ENCODE assay signal across 16 cellular contexts in genomic region chr9:33155393-33155792, GRCh38. TPM values are rescaled to one million over a fixed set of nuclear protein-coding genes. Genes with fewer than 3 reads are reported as not detected.
DNase-seq lines count a peak whose midpoint lies in the region; ATAC-seq and TF ChIP-seq lines count a peak whose summit lies in the region.
"Had no signal": no experiment of that assay in that cellular context is flagged by ENCODE, and none has a peak within 500 bp of the region (broad histone marks: within the 10 kb centered on the region; RNA-seq: fewer than 3 reads in every experiment).

No MANE protein-coding gene starts in this region.

- CTCF ChIA-PET in activated CD8-positive, alpha-beta memory T cell treated with anti-CD3 and anti-CD28 coated beads, Interleukin-2, amount 10 ng/mL, durations not matched to agents 7 days and 5 days (lab: Charles Lee), result no interaction called here
- CTCF ChIA-PET in WTC11 (lab: Charles Lee), result interaction anchor here (0.7 kb wide), 1 partner anchor 18 kb away, joined by 3 read pairs; no protein-coding TSS in a partner anchor

- H3K27me3 Mint-ChIP-seq in stimulated activated naive CD8-positive, alpha-beta T cell treated with anti-CD3 and anti-CD28 coated beads, Interleukin-15, Interleukin-2, amounts not matched to agents 100 ng/mL and 50 ng/mL, for 24 hours, result no peaks in the 10 kb centered on the region
- no peaks in the 10 kb centered on the region for H3K27me3 Mint-ChIP-seq in stimulated activated naive CD8-positive, alpha-beta T cell treated with anti-CD3 and anti-CD28 coated beads, Interleukin-15, amount 100 ng/mL, for 72 hours
- H3K27me3 Mint-ChIP-seq in activated CD8-positive, alpha-beta memory T cell treated with anti-CD3 and anti-CD28 coated beads, Interleukin-2, amount 10 ng/mL, durations not matched to agents 7 days and 5 days, result no peaks in the 10 kb centered on the region
- H3K27me3 Mint-ChIP-seq in WTC11 (ENCODE audit: low read depth), result no peaks in the 10 kb centered on the region

- peaks cover 97% of the 10 kb centered on the region for H3K4me1 ChIP-seq in lower lobe of right lung

- no peaks in the 10 kb centered on the region for H3K36me3 ChIP-seq in lower lobe of right lung
- H3K36me3 ChIP-seq: heart left ventricle had no signal

- no peaks in the 10 kb centered on the region for H3K27me3 ChIP-seq in lower lobe of right lung (ENCODE audit: low read depth)
- H3K27me3 ChIP-seq: heart left ventricle had no signal

- ATAC-seq in stimulated activated naive CD8-positive, alpha-beta T cell treated with anti-CD3 and anti-CD28 coated beads, Interleukin-15, amount 100 ng/mL, for 72 hours, result no peak
- ATAC-seq in activated CD8-positive, alpha-beta memory T cell treated with anti-CD3 and anti-CD28 coated beads, Interleukin-2, amount 10 ng/mL, durations not matched to agents 7 days and 5 days, result no peak
- ATAC-seq in lower lobe of right lung, result no peak
- no peak for ATAC-seq in GM18907 (IDR thresholded peaks at IDR 0.05; ENCODE audit: unreplicated experiment)
- ATAC-seq in WTC11, result no peak
- no peak for ATAC-seq in GM21717 (IDR thresholded peaks at IDR 0.05; ENCODE audit: unreplicated experiment)
- ATAC-seq: heart left ventricle, Right ventricle myocardium inferior, sciatic nerve had no signal

- no peak overlapping the region for H3K4me3 Mint-ChIP-seq in stimulated activated naive CD8-positive, alpha-beta T cell treated with anti-CD3 and anti-CD28 coated beads, Interleukin-15, Interleukin-2, amounts not matched to agents 100 ng/mL and 50 ng/mL, for 24 hours
- H3K4me3 Mint-ChIP-seq in stimulated activated naive CD8-positive, alpha-beta T cell treated with anti-CD3 and anti-CD28 coated beads, Interleukin-15, amount 100 ng/mL, for 72 hours, result no peak overlapping the region
- no peak overlapping the region for H3K4me3 Mint-ChIP-seq in activated CD8-positive, alpha-beta memory T cell treated with anti-CD3 and anti-CD28 coated beads, Interleukin-2, amount 10 ng/mL, durations not matched to agents 7 days and 5 days
- no peak overlapping the region for H3K4me3 Mint-ChIP-seq in WTC11
- H3K4me3 Mint-ChIP-seq: endodermal cell had no signal

- TF ChIP-seq CTCF in lower lobe of right lung (IDR thresholded peaks at IDR 0.05) (no peak), WTC11 (IDR thresholded peaks at IDR 0.05) (no peak)

- POLR2A ChIA-PET in WTC11 (lab: Charles Lee), result no interaction called here

- no peaks in the 10 kb centered on the region for H3K9me3 Mint-ChIP-seq in stimulated activated naive CD8-positive, alpha-beta T cell treated with anti-CD3 and anti-CD28 coated beads, Interleukin-15, Interleukin-2, amounts not matched to agents 100 ng/mL and 50 ng/mL, for 24 hours
- H3K9me3 Mint-ChIP-seq in stimulated activated naive CD8-positive, alpha-beta T cell treated with anti-CD3 and anti-CD28 coated beads, Interleukin-15, amount 100 ng/mL, for 72 hours, result no peaks in the 10 kb centered on the region
- H3K9me3 Mint-ChIP-seq in activated CD8-positive, alpha-beta memory T cell treated with anti-CD3 and anti-CD28 coated beads, Interleukin-2, amount 10 ng/mL, durations not matched to agents 7 days and 5 days (ENCODE audit: low read depth), result no peaks in the 10 kb centered on the region
- no peaks in the 10 kb centered on the region for H3K9me3 Mint-ChIP-seq in WTC11

- H3K27ac ChIP-seq in lower lobe of right lung, result peak overlapping the region; percentile 63

- peaks cover 17% of the 10 kb centered on the region for H3K36me3 Mint-ChIP-seq in stimulated activated naive CD8-positive, alpha-beta T cell treated with anti-CD3 and anti-CD28 coated beads, Interleukin-15, Interleukin-2, amounts not matched to agents 100 ng/mL and 50 ng/mL, for 24 hours (ENCODE audit: low read depth)
- H3K36me3 Mint-ChIP-seq in activated CD8-positive, alpha-beta memory T cell treated with anti-CD3 and anti-CD28 coated beads, Interleukin-2, amount 10 ng/mL, durations not matched to agents 7 days and 5 days, result peaks cover 11% of the 10 kb centered on the region
- H3K36me3 Mint-ChIP-seq in WTC11, result no peaks in the 10 kb centered on the region

- intact Hi-C loops in lower lobe of right lung (cut with DNase I), result no loop called here

- peaks cover 100% of the 10 kb centered on the region for H3K4me1 Mint-ChIP-seq in stimulated activated naive CD8-positive, alpha-beta T cell treated with anti-CD3 and anti-CD28 coated beads, Interleukin-15, Interleukin-2, amounts not matched to agents 100 ng/mL and 50 ng/mL, for 24 hours (ENCODE audit: low read depth)
- H3K4me1 Mint-ChIP-seq in stimulated activated naive CD8-positive, alpha-beta T cell treated with anti-CD3 and anti-CD28 coated beads, Interleukin-15, amount 100 ng/mL, for 72 hours, result peaks cover 95% of the 10 kb centered on the region
- H3K4me1 Mint-ChIP-seq in activated CD8-positive, alpha-beta memory T cell treated with anti-CD3 and anti-CD28 coated beads, Interleukin-2, amount 10 ng/mL, durations not matched to agents 7 days and 5 days, result peaks cover 75% of the 10 kb centered on the region
- H3K4me1 Mint-ChIP-seq in WTC11, result peaks cover 32% of the 10 kb centered on the region

- no peak for DNase-seq in stimulated activated naive CD8-positive, alpha-beta T cell treated with anti-CD3 and anti-CD28 coated beads, Interleukin-15, amount 100 ng/mL, for 72 hours
- peak; percentile 26 for DNase-seq in activated CD8-positive, alpha-beta memory T cell treated with anti-CD3 and anti-CD28 coated beads, Interleukin-2, amount 10 ng/mL, durations not matched to agents 7 days and 5 days
- DNase-seq in lower lobe of right lung (no peak), NCI-H510A treated with DMSO at 0.1 percent for 48 hours (lab: John Stamatoyannopoulos, UW) (no peak), WTC11 (ENCODE audit: low spot score) (no peak)
- DNase-seq: activated CD4-positive, alpha-beta T cell treated with anti-CD3 and anti-CD28 coated beads for 4 hours; aorta; endodermal cell; KBM-7; midbrain had no signal

- H3K9me3 ChIP-seq in lower lobe of right lung, result no peaks in the 10 kb centered on the region

- H3K4me3 ChIP-seq in lower lobe of right lung, result no peak overlapping the region
- H3K4me3 ChIP-seq: heart left ventricle had no signal

- H3K27ac Mint-ChIP-seq in stimulated activated naive CD8-positive, alpha-beta T cell treated with anti-CD3 and anti-CD28 coated beads, Interleukin-15, Interleukin-2, amounts not matched to agents 100 ng/mL and 50 ng/mL, for 24 hours, result peak overlapping the region; percentile 43
- peak overlapping the region in 1 of 2 donors; percentile 95 for H3K27ac Mint-ChIP-seq in stimulated activated naive CD8-positive, alpha-beta T cell treated with anti-CD3 and anti-CD28 coated beads, Interleukin-15, amount 100 ng/mL, for 72 hours
- H3K27ac Mint-ChIP-seq in activated CD8-positive, alpha-beta memory T cell treated with anti-CD3 and anti-CD28 coated beads, Interleukin-2, amount 10 ng/mL, durations not matched to agents 7 days and 5 days, result no peak overlapping the region
- H3K27ac Mint-ChIP-seq in WTC11, result no peak overlapping the region
- H3K27ac Mint-ChIP-seq: endodermal cell had no signal

TF ChIP-seq in WTC11, 78 proteins besides CTCF, POLR2A, EP300 and RAD21:
- TF ChIP-seq NR1H2 (CRISPR knock-in tag; IDR thresholded peaks at IDR 0.05), result no peak
- TF ChIP-seq JUN (CRISPR knock-in tag; IDR thresholded peaks at IDR 0.05), result no peak
- no peak for TF ChIP-seq TEAD1 (CRISPR knock-in tag; IDR thresholded peaks at IDR 0.05)
- no peak for TF ChIP-seq EMX1 (CRISPR knock-in tag; IDR thresholded peaks at IDR 0.05)
- TF ChIP-seq MAX (CRISPR knock-in tag; IDR thresholded peaks at IDR 0.05), result no peak
- TF ChIP-seq SMAD4 (CRISPR knock-in tag; IDR thresholded peaks at IDR 0.05), result no peak
- no peak for TF ChIP-seq CDX4 (CRISPR knock-in tag; IDR thresholded peaks at IDR 0.05; ENCODE audit: borderline replicate concordance)
- TF ChIP-seq NFYB (CRISPR knock-in tag; conservative IDR thresholded peaks at IDR 0.05; ENCODE audit: low read depth), result no peak
- TF ChIP-seq NFATC4 (CRISPR knock-in tag; IDR thresholded peaks at IDR 0.05), result no peak

RNA-seq across cellular contexts. Expression of gene B4GALT1, which starts 11.7 kb away (rescaled TPM):
- 10 to 100 TPM; 33.8 to 35.2 TPM for total RNA-seq in activated CD8-positive, alpha-beta memory T cell treated with anti-CD3 and anti-CD28 coated beads, Interleukin-2, amount 10 ng/mL, durations not matched to agents 7 days and 5 days
- total RNA-seq in lower lobe of right lung, result 72.0 TPM
- total RNA-seq in WTC11 (2021), result 19.1 to 20.2 TPM (median 19.8 TPM) in 3 replicates
